In the genomic region with DNA sequence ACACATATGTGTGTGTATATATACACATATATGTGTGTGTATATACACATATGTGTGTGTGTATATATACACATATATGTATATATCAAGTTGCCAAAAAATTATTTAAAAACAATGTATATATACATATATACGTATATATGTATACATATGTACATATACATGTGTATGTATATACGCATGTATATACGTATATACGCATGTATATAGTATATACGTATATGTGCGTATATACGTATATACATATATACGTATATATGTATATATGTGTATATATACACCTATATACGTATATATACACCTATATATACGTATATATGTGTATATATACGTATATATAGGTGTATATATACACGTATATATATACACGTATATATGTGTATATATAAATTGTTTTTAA, we compare ENCODE assay signal across 25 cellular contexts. TPM values are rescaled to one million over a fixed set of nuclear protein-coding genes. Genes with fewer than 3 reads are reported as not detected.
A peak's percentile ranks its signal among the peaks of the same experiment; 100 is the strongest.
DNase-seq lines count a peak whose midpoint lies in the region; ATAC-seq, FAIRE-seq and TF ChIP-seq lines count a peak whose summit lies in the region.
"Had no signal": no experiment of that assay in that cellular context is flagged by ENCODE, and none has a peak within 500 bp of the region (broad histone marks: within the 10 kb centered on the region; RNA-seq: fewer than 3 reads in every experiment).

No MANE protein-coding gene starts in this region.

- H3K9me3 ChIP-seq in pancreas (no peaks in the 10 kb centered on the region), stomach (no peaks in the 10 kb centered on the region)
- H3K9me3 ChIP-seq: A549, BE2C, HAP-1 had no signal

- H3K4me1 ChIP-seq in pancreas = no peaks in the 10 kb centered on the region
- no peaks in the 10 kb centered on the region for H3K4me1 ChIP-seq in stomach
- H3K4me1 ChIP-seq: A549, BE2C, HAP-1 had no signal

- ATAC-seq in pancreas (no peak), GM18517 (IDR thresholded peaks at IDR 0.05; ENCODE audit: unreplicated experiment) (no peak)
- ATAC-seq: A549, GM12878 had no signal

- DNase-seq in DMS53 (lab: John Stamatoyannopoulos, UW) (peak; percentile 25), DMS53 treated with DMSO at 0.1 percent for 48 hours (lab: John Stamatoyannopoulos, UW; ENCODE audit: unreplicated experiment) (no peak), RCC 7860 (ENCODE audit: low spot score) (no peak), pancreas (no peak), stomach (no peak)
- no peak for DNase-seq in stimulated activated CD4-positive, alpha-beta T cell treated with anti-CD3 and anti-CD28 coated beads, Interleukin-15, amount 100 ng/mL, for 24 hours
- DNase-seq: ACHN; AML-193; BE2C; CD4-positive, alpha-beta T cell; CD8-positive, alpha-beta memory T cell; DMS 273 treated with DMSO at 0.1 percent for 48 hours; DND-41; GDM1; GOT3; HFFc6 had no signal

- H3K36me3 ChIP-seq in pancreas (no peaks in the 10 kb centered on the region), stomach (no peaks in the 10 kb centered on the region)
- H3K36me3 ChIP-seq: BE2C; BLaER1 treated with 17β-estradiol and CSF1 and Interleukin-3, amounts not matched to agents 10 nM and 100 nM; HAP-1 had no signal

- intact Hi-C loops in pancreas (cut with DNase I) = no loop called here
- intact Hi-C loops in stomach (cut with DNase I; ENCODE audit: low total_unique reads) = no loop called here

- H3K27ac ChIP-seq in pancreas = no peak overlapping the region
- no peak overlapping the region for H3K27ac ChIP-seq in stomach
- H3K27ac ChIP-seq: 22Rv1; A549; BLaER1 treated with 17β-estradiol and CSF1 and Interleukin-3, amounts not matched to agents 10 nM and 100 nM had no signal

- FAIRE-seq in RCC 7860 (lab: Jason Lieb, UNC) (peak; percentile 68), colon (lab: Jason Lieb, UNC) (peak; percentile 94), pancreas (lab: Jason Lieb, UNC) (peak; percentile 88)
- FAIRE-seq: A549, D721Med, H54 had no signal

- TF ChIP-seq CTCF in pancreas (IDR thresholded peaks at IDR 0.05) (no peak), stomach (IDR thresholded peaks at IDR 0.05) (no peak)

- H3K4me3 ChIP-seq in pancreas = no peak overlapping the region
- H3K4me3 ChIP-seq in stomach = no peak overlapping the region
- H3K4me3 ChIP-seq: A549; BLaER1 treated with 17β-estradiol and CSF1 and Interleukin-3, amounts not matched to agents 10 nM and 100 nM; GM12878; HAP-1 had no signal

- 88 to 92% methylated on average over 13 of the region's 13 CpGs for WGBS in pancreas, 2 donors
- whole genome bisulfite sequencing in stomach, 5 donors = 92 to 97% (median 95%) methylated on average over 13 of the region's 13 CpGs

- no peaks in the 10 kb centered on the region for H3K27me3 ChIP-seq in pancreas
- H3K27me3 ChIP-seq in stomach = no peaks in the 10 kb centered on the region
- H3K27me3 ChIP-seq: BE2C; BLaER1 treated with 17β-estradiol and CSF1 and Interleukin-3, amounts not matched to agents 10 nM and 100 nM had no signal

- TF ChIP-seq POLR2A in stomach (IDR thresholded peaks at IDR 0.05) = no peak

- TF ChIP-seq EP300 in stomach (IDR thresholded peaks at IDR 0.05) = no peak

RNA-seq across cellular contexts. Expression of gene ZNF644, which starts 57.0 kb away (rescaled TPM):
- total RNA-seq in pancreas = 10 to 100 TPM; 15.9 to 33.6 (median 22.6) TPM
- polyA plus RNA-seq in pancreas = 10 to 100 TPM; 10.0 to 13.6 TPM
- total RNA-seq in stomach = 100 to 1,000 TPM in 1 of 5 donors, 10 to 100 TPM in 4; 33.3 to 134 (median 63.0) TPM
- polyA plus RNA-seq in stomach = 10 to 100 TPM; 13.2 to 19.6 (median 15.9) TPM
